8 cellular contexts compared by ENCODE assay signal in the genomic region with DNA sequence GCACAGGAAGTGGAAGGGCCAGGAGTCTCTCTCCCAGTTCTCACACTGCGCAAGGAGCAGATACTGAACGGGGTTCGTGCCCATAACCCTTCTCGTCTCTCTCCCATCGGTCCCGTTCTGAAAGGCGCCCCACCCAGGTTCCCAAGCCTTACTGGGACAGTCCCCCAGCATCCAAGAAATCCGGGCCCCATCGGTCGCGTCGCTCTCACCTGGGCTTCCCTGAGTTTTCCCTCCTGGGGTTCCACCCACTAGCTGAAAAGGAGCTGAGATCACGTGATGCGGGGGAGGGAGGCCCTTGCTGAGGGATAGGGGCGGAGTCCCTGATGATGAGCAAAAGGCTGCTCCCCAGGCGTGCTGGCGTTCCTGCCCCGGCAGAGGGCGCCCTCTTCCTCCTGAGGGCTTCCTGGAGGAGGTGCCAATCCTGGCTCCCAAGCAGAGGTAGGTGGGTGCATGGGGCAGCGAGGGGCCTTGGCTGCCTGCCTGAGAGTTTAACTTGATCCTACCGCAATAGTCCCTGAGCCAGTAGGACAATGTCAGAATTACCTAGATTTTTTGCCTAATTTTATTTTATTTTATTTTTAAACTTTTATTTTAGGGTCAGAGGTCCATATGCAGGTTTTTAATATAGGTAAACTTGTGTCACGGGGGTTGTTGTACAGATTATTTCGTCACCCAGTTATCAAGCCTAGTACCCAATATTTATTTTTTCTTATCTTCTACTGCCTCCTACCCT. TPM values are rescaled to one million over a fixed set of nuclear protein-coding genes. Genes with fewer than 3 reads are reported as not detected.
DNase-seq lines count a peak whose midpoint lies in the region; ATAC-seq, FAIRE-seq and TF ChIP-seq lines count a peak whose summit lies in the region.

SPOCD1 (minus strand) TSS at position 271 of the 733 bp plus-strand sequence. CDS start 689 bp downstream, outside the sequence.

- H3F3A ChIP-seq in DOHH2 (ENCODE audit: control insufficient read depth, insufficient read depth), result peaks cover 10% of the 10 kb centered on the region

- H4K20me1 ChIP-seq in DOHH2 (ENCODE audit: control insufficient read depth, insufficient read depth, low read depth, low read length), result no peaks in the 10 kb centered on the region

- H3K36me3 ChIP-seq in DOHH2 (ENCODE audit: control insufficient read depth, low read length), result no peaks in the 10 kb centered on the region
- H3K36me3 ChIP-seq in small intestine (ENCODE audit: control insufficient read depth in 2 of 2, insufficient read depth in 2 of 2, low read length in 2 of 2), result no peaks in the 10 kb centered on the region

- H3K9me2 ChIP-seq in DOHH2 (replicated peaks; ENCODE audit: control insufficient read depth, low read length), result no peaks in the 10 kb centered on the region

- H3K79me2 ChIP-seq in DOHH2 (ENCODE audit: control insufficient read depth, low read length), result no peaks in the 10 kb centered on the region

- no peak for FAIRE-seq in small intestine (lab: Jason Lieb, UNC)

- DNase-seq in T-helper 2 cell (peak; percentile 63 to 86 (median 75)), amniotic epithelial cell (ENCODE audit: low read depth) (peak; percentile 84), hepatic stellate cell (ENCODE audit: low spot score) (peak; percentile 82), small intestine (peak; percentile 91)

- ATAC-seq in GM18520 (IDR thresholded peaks at IDR 0.05; ENCODE audit: unreplicated experiment) (no peak), GM19467 (IDR thresholded peaks at IDR 0.05; ENCODE audit: unreplicated experiment) (no peak)

- H3K4me3 ChIP-seq in DOHH2 (ENCODE audit: low read length), result peak within 1 kb of the TSS; percentile 39; the same call in 1 of the 2 replicates
- no peak within 1 kb of the TSS for H3K4me3 ChIP-seq in small intestine (ENCODE audit: low read depth in 1 of 2, low read length in 2 of 2)

- peak within 1 kb of the TSS; percentile 84 for H3K27ac ChIP-seq in DOHH2 (ENCODE audit: low read depth, low read length)
- no peak within 1 kb of the TSS for H3K27ac ChIP-seq in small intestine (ENCODE audit: low read depth in 1 of 2, low read length in 1 of 2)

- no peaks in the 10 kb centered on the region for H3K27me3 ChIP-seq in DOHH2 (ENCODE audit: control insufficient read depth, low read length)
- no peaks in the 10 kb centered on the region for H3K27me3 ChIP-seq in small intestine (ENCODE audit: control insufficient read depth in 2 of 2, insufficient read depth in 2 of 2, low read length in 2 of 2)

- WGBS in small intestine, 3 donors, result 25 to 38% (median 36%) methylated on average over 23 of the region's 23 CpGs

- H3K4me1 ChIP-seq in DOHH2 (ENCODE audit: control insufficient read depth, low read length) (peaks cover 40% of the 10 kb centered on the region), small intestine (ENCODE audit: control insufficient read depth in 2 of 2, insufficient read depth in 1 of 2, low read depth in 1 of 2, low read length in 1 of 2) (no peaks in the 10 kb centered on the region)

- TF ChIP-seq CTCF in DOHH2 (IDR thresholded peaks at IDR 0.05; ENCODE audit: low read depth, low read length, poor library complexity, severe bottlenecking), result peak; percentile 95
- TF ChIP-seq CTCF in LNCAP (IDR thresholded peaks at IDR 0.05), result peak; percentile 81

- no peaks in the 10 kb centered on the region for H3K9me3 ChIP-seq in DOHH2 (ENCODE audit: control insufficient read depth, insufficient read depth, low read length)
- H3K9me3 ChIP-seq in small intestine (ENCODE audit: control insufficient read depth, low read depth), result no peaks in the 10 kb centered on the region

- peak within 1 kb of the TSS; percentile 45 for H3K4me2 ChIP-seq in DOHH2 (ENCODE audit: low read length)

RNA-seq across cellular contexts. Expression of gene SPOCD1, which starts in this region (rescaled TPM):
- polyA plus RNA-seq in small intestine, result 1 to 10 TPM in 1 of 3 donors, under 1 TPM in 1, not detected in 1; 0.81 to 1.1 TPM
